In the genomic region with DNA sequence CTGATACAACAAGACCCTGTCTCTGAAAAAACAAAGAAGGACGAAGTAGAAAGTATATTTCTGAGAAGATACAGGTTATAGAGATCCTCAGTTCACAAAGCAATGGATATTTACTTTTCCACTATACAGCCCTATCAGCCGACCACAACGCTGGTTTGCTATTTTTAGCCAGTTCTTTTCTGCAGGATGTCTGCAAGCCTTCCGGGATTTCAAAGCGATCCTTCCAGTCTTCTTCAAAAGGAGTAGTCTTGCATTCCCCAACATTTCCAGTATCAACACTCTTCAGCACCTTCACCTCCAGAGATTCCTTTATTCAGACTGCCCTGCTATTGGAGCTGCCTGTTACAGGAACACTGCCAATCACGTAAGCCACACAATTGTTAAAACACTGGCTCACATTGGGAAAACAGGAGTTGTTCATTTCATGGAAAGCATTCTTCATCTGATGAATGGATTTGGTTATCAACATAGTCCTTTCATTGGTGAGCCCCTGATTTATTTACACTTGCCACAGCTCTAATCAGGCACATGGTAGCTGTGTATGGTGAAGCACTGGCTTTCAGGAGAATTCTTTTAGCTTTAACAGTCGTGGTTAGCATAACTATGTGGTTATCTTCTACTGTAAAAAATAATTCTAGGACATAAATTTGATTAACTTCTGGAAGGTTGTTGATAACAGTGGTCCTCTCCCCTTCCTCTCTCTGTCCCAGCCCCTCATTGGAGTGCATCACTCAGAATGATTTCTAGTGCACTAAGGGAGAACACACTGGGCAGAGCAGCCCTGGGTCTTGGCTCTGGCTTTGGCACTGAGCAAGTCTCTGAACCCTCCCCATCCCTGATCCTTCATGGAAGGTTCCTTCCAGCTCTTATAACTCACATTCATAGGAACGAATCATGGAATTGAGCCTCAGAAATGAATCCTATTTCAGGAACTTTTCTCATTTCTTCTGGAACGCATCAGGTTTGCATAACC, we compare ENCODE assay signal across 24 cellular contexts.
DNase-seq lines count a peak whose midpoint lies in the region; ATAC-seq and TF ChIP-seq lines count a peak whose summit lies in the region.
"Had no signal": no experiment of that assay in that cellular context is flagged by ENCODE, and none has a peak within 500 bp of the region (broad histone marks: within the 10 kb centered on the region; RNA-seq: fewer than 3 reads in every experiment).

No MANE protein-coding gene starts in this region.

- no peaks in the 10 kb centered on the region for H3K36me3 ChIP-seq in smooth muscle cell (ENCODE audit: low read depth)
- H3K36me3 ChIP-seq: gastroesophageal sphincter, sigmoid colon, transverse colon had no signal

- DNase-seq in LHCN-M2 (ENCODE audit: low read depth) (peak; percentile 19), chondrocyte (ENCODE audit: low spot score) (no peak), iris pigment epithelial cell (ENCODE audit: low read depth) (peak; percentile 27), smooth muscle cell (lab: John Stamatoyannopoulos, UW; ENCODE audit: unreplicated experiment) (no peak), HK-2 (ENCODE audit: unreplicated experiment) (no peak), NCI-H526 treated with DMSO at 0.1 percent for 48 hours (lab: John Stamatoyannopoulos, UW) (no peak), NCI-H2029 (lab: John Stamatoyannopoulos, UW) (no peak)
- DNase-seq: activated naive CD4-positive, alpha-beta T cell treated with anti-CD3 and anti-CD28 coated beads for 36 hours; activated T-cell treated with anti-CD3 and anti-CD28 coated beads for 4 hours; body of pancreas; Caco-2; dorsolateral prefrontal cortex; EL; NCI-H1417; nucleus accumbens; SHP77 treated with DMSO at 0.1 percent for 48 hours; sigmoid colon; stimulated activated CD4-positive, alpha-beta T cell treated with anti-CD3 and anti-CD28 coated beads, Interleukin-1b, Interleukin-23, amount 100 ng/mL, for 48 hours; stimulated activated naive CD4-positive, alpha-beta T cell treated with Interleukin-2 at 50 U/mL for 16 hours; transverse colon had no signal

- no peak overlapping the region for H2AFZ ChIP-seq in smooth muscle cell (ENCODE audit: low read depth)

- H3K9ac ChIP-seq in smooth muscle cell (ENCODE audit: low read depth) = peak overlapping the region; percentile 23

- peak overlapping the region; percentile 80 for H3K4me2 ChIP-seq in smooth muscle cell

- no peaks in the 10 kb centered on the region for H3K9me3 ChIP-seq in smooth muscle cell (replicated peaks; ENCODE audit: low read depth)
- H3K9me3 ChIP-seq: body of pancreas, Caco-2, gastroesophageal sphincter, sigmoid colon, transverse colon had no signal

- no peaks in the 10 kb centered on the region for H4K20me1 ChIP-seq in smooth muscle cell (ENCODE audit: low read depth)

- WGBS in smooth muscle cell (ENCODE audit: low lambda C conversion rate) = 26% methylated on average over 9 of the region's 9 CpGs

- H3K27ac ChIP-seq in smooth muscle cell (ENCODE audit: low read depth) = peak overlapping the region; percentile 68
- H3K27ac ChIP-seq: body of pancreas, epithelial cell of prostate, gastroesophageal sphincter, transverse colon had no signal

- ATAC-seq in HG02970 (IDR thresholded peaks at IDR 0.05; ENCODE audit: low FRiP score, unreplicated experiment) = no peak
- ATAC-seq: body of pancreas, gastroesophageal sphincter, left lobe of liver had no signal

- H3K4me1 ChIP-seq in smooth muscle cell (ENCODE audit: low read depth) = peaks cover 28% of the 10 kb centered on the region
- H3K4me1 ChIP-seq: Caco-2, transverse colon had no signal

- no peaks in the 10 kb centered on the region for H3K79me2 ChIP-seq in smooth muscle cell (ENCODE audit: low read depth)

- H3K27me3 Mint-ChIP-seq in chondrocyte (ENCODE audit: low read depth) = no peaks in the 10 kb centered on the region

- peaks cover 2% of the 10 kb centered on the region for H3K36me3 Mint-ChIP-seq in chondrocyte (ENCODE audit: low read depth)

- H3K4me1 Mint-ChIP-seq in chondrocyte (ENCODE audit: low read depth) = peaks cover 27% of the 10 kb centered on the region

- peak overlapping the region; percentile 29 for H3K4me3 ChIP-seq in smooth muscle cell
- H3K4me3 ChIP-seq: body of pancreas, dorsolateral prefrontal cortex, gastroesophageal sphincter, sigmoid colon, transverse colon had no signal

- H3K27me3 ChIP-seq in smooth muscle cell (ENCODE audit: low read depth) = peaks cover 5% of the 10 kb centered on the region
- H3K27me3 ChIP-seq: body of pancreas, gastroesophageal sphincter, sigmoid colon, transverse colon had no signal

- peaks cover 3% of the 10 kb centered on the region for H3K9me3 Mint-ChIP-seq in chondrocyte (ENCODE audit: low read depth)
- H3K9me3 Mint-ChIP-seq: activated naive CD4-positive, alpha-beta T cell treated with anti-CD3 and anti-CD28 coated beads for 36 hours had no signal

- peak overlapping the region; percentile 7 for H3K4me3 Mint-ChIP-seq in chondrocyte (ENCODE audit: unreplicated experiment)
- H3K4me3 Mint-ChIP-seq: activated naive CD4-positive, alpha-beta T cell treated with anti-CD3 and anti-CD28 coated beads for 36 hours had no signal

- TF ChIP-seq CTCF in chondrocyte (IDR thresholded peaks at IDR 0.05) = no peak
- no peak for TF ChIP-seq CTCF in smooth muscle cell (IDR thresholded peaks at IDR 0.05; ENCODE audit: borderline replicate concordance, insufficient read depth, poor library complexity, severe bottlenecking)

- peak overlapping the region; percentile 78 for H3K27ac Mint-ChIP-seq in chondrocyte (ENCODE audit: unreplicated experiment)
- H3K27ac Mint-ChIP-seq: activated naive CD4-positive, alpha-beta T cell treated with anti-CD3 and anti-CD28 coated beads for 36 hours had no signal

- H3F3A ChIP-seq in smooth muscle cell (ENCODE audit: low read depth) = peaks cover 20% of the 10 kb centered on the region

Comparison
In these comparisons a context has a peak if more than half of its experiments do, and no peak if none do; other contexts are left out.
1. DNase-seq: peak in LHCN-M2 (single experiment) and iris pigment epithelial cell (single experiment); none in chondrocyte (single experiment), smooth muscle cell (single experiment), HK-2 (single experiment), NCI-H526 treated with DMSO at 0.1 percent for 48 hours (single experiment) and NCI-H2029 (single experiment).